Comparison of ENCODE assay signal across 8 cellular contexts in the genomic region with DNA sequence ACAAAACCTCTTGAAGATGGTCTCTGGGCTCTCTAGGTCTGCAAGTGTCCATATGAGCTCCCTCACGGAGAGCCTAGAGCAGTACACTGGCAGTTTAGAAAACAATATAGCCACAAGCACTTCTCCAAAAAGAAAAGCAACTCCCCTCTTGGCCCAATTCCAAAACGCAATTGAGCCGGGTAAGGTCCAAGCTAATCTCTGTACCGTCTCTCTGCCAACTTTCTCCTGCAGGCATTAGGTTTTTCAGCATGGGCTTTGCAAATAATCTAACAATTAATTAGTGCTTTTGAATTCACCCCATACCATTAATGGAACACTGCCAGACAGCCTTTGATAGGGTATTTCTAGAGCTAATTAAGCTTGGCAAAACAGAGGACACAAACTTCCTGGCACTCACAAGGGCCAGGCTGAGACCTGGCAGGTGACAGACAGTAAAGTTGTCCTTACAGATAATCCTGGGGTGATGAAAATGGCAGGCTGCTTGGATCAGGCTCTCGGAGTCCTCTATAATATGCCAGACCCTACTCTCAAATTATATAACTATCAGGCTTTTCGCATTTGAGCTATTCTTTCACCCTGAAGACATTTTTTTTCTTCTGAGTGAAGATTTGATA. TPM values are rescaled to one million over a fixed set of nuclear protein-coding genes. Genes with fewer than 3 reads are reported as not detected.
A peak's percentile ranks its signal among the peaks of the same experiment; 100 is the strongest.
DNase-seq lines count a peak whose midpoint lies in the region; ATAC-seq and TF ChIP-seq lines count a peak whose summit lies in the region.

No MANE protein-coding gene starts in this region.

- H3K9ac ChIP-seq in smooth muscle cell (ENCODE audit: low read depth), result no peak overlapping the region

- H3K27me3 ChIP-seq in Panc1 (ENCODE audit: control insufficient read depth, insufficient read depth, low read length), result no peaks in the 10 kb centered on the region
- H3K27me3 ChIP-seq in smooth muscle cell (ENCODE audit: low read depth), result no peaks in the 10 kb centered on the region

- ATAC-seq in Panc1, result peak; percentile 28; the same call in 1 of the 2 replicates
- no peak for ATAC-seq in HG03432 (IDR thresholded peaks at IDR 0.05; ENCODE audit: unreplicated experiment)
- ATAC-seq in stimulated activated naive B cell treated with anti-CD40 and anti-IgM and Interleukin-4, amounts not matched to agents 10 μg/mL and 1 μg/mL and 100 μg/mL, for 72 hours (replicated peaks), result no peak
- no peak for ATAC-seq in HG03354 (IDR thresholded peaks at IDR 0.05; ENCODE audit: poor library complexity, severe bottlenecking, unreplicated experiment)

- no peaks in the 10 kb centered on the region for H3K27me3 Mint-ChIP-seq in stimulated activated naive B cell treated with anti-CD40 and anti-IgM and Interleukin-4, amounts not matched to agents 10 μg/mL and 1 μg/mL and 100 μg/mL, for 72 hours

- CTCF ChIA-PET in Panc1 (lab: Charles Lee), result no interaction called here

- peaks cover 55% of the 10 kb centered on the region for H3K4me1 ChIP-seq in Panc1 (ENCODE audit: control insufficient read depth, insufficient read depth, low read length)
- peaks cover 27% of the 10 kb centered on the region for H3K4me1 ChIP-seq in smooth muscle cell (ENCODE audit: low read depth)

- no peak overlapping the region for H3K27ac Mint-ChIP-seq in stimulated activated naive B cell treated with anti-CD40 and anti-IgM and Interleukin-4, amounts not matched to agents 10 μg/mL and 1 μg/mL and 100 μg/mL, for 72 hours

- in situ Hi-C loops in Panc1 (cut with HindIII; ENCODE audit: low pct_unique_long_range_greater_than_20kb, low sequenced_read_pairs), result no loop called here

- peak overlapping the region; percentile 55 for H3K4me2 ChIP-seq in smooth muscle cell

- H3K27ac ChIP-seq in Panc1 (ENCODE audit: low read length), result peak overlapping the region; percentile 76
- peak overlapping the region; percentile 39 for H3K27ac ChIP-seq in smooth muscle cell (ENCODE audit: low read depth)

- H3K9me3 ChIP-seq in Panc1 (ENCODE audit: control insufficient read depth, insufficient read depth, low read depth, low read length) (no peaks in the 10 kb centered on the region), smooth muscle cell (replicated peaks; ENCODE audit: low read depth) (no peaks in the 10 kb centered on the region)

- H3F3A ChIP-seq in smooth muscle cell (ENCODE audit: low read depth), result peaks cover 14% of the 10 kb centered on the region

- DNase-seq in Kasumi-1 (lab: John Stamatoyannopoulos, UW) (peak; percentile 18 to 27), Panc1 (ENCODE audit: low read depth, low spot score) (no peak), globus pallidus (ENCODE audit: low spot score) (peak; percentile 22), smooth muscle cell (lab: John Stamatoyannopoulos, UW; ENCODE audit: unreplicated experiment) (no peak), amniotic stem cell (lab: John Stamatoyannopoulos, UW) (no peak)
- DNase-seq in stimulated activated naive B cell treated with anti-CD40 and anti-IgM and Interleukin-4, amounts not matched to agents 10 μg/mL and 1 μg/mL and 100 μg/mL, for 72 hours, result no peak

- TF ChIP-seq CTCF in Panc1 (IDR thresholded peaks at IDR 0.05) (no peak), smooth muscle cell (IDR thresholded peaks at IDR 0.05; ENCODE audit: borderline replicate concordance, insufficient read depth, poor library complexity, severe bottlenecking) (no peak)

- H3K9me3 Mint-ChIP-seq in stimulated activated naive B cell treated with anti-CD40 and anti-IgM and Interleukin-4, amounts not matched to agents 10 μg/mL and 1 μg/mL and 100 μg/mL, for 72 hours, result no peaks in the 10 kb centered on the region

- no TSS peak for BruUV-seq in Panc1 (replicated peaks; lab: Mats Ljungman, UMichigan)

- WGBS in smooth muscle cell (ENCODE audit: low lambda C conversion rate), result 50% methylated on average over 6 of the region's 6 CpGs

- no peak overlapping the region for H3K4me3 Mint-ChIP-seq in stimulated activated naive B cell treated with anti-CD40 and anti-IgM and Interleukin-4, amounts not matched to agents 10 μg/mL and 1 μg/mL and 100 μg/mL, for 72 hours

- POLR2A ChIA-PET in Panc1 (lab: Charles Lee), result interaction anchor here (0.9 kb wide), 1 partner anchor 27 kb away, joined by 3 read pairs; no protein-coding TSS in a partner anchor

- no peak overlapping the region for H2AFZ ChIP-seq in smooth muscle cell (ENCODE audit: low read depth)

- peaks cover 34% of the 10 kb centered on the region for H4K20me1 ChIP-seq in smooth muscle cell (ENCODE audit: low read depth)

- H3K4me3 ChIP-seq in Panc1 (ENCODE audit: low read depth in 2 of 2, low read length in 2 of 2) (no peak overlapping the region), smooth muscle cell (no peak overlapping the region)

- no peaks in the 10 kb centered on the region for H3K4me1 Mint-ChIP-seq in stimulated activated naive B cell treated with anti-CD40 and anti-IgM and Interleukin-4, amounts not matched to agents 10 μg/mL and 1 μg/mL and 100 μg/mL, for 72 hours

- H3K36me3 ChIP-seq in Panc1 (ENCODE audit: control insufficient read depth, insufficient read depth, low read length) (no peaks in the 10 kb centered on the region), smooth muscle cell (ENCODE audit: low read depth) (no peaks in the 10 kb centered on the region)

- H3K79me2 ChIP-seq in smooth muscle cell (ENCODE audit: low read depth), result peaks cover 77% of the 10 kb centered on the region

- intact Hi-C loops in Panc1 (cut with micrococcal nuclease; ENCODE audit: unreplicated experiment), result no loop called here

- no peaks in the 10 kb centered on the region for H3K36me3 Mint-ChIP-seq in stimulated activated naive B cell treated with anti-CD40 and anti-IgM and Interleukin-4, amounts not matched to agents 10 μg/mL and 1 μg/mL and 100 μg/mL, for 72 hours

RNA-seq across cellular contexts. Expression of gene TGFBR3, which starts 39.8 kb away (rescaled TPM):
- total RNA-seq in Panc1 (2021; ENCODE audit: unreplicated experiment) (14.5 TPM), smooth muscle cell (112 TPM in 2 replicates)
- 4.3 TPM for polyA plus RNA-seq in Panc1 (2012; ENCODE audit: insufficient read length)
- polyA plus RNA-seq in smooth muscle cell, result 52.0 and 68.3 TPM in 2 replicates

Comparison
In these comparisons a context has a peak if more than half of its experiments do, and no peak if none do; other contexts are left out.
1. DNase-seq: peak in Kasumi-1 (2 of 2) and globus pallidus (single experiment); none in Panc1 (single experiment), smooth muscle cell (single experiment), amniotic stem cell (single experiment) and stimulated activated naive B cell treated with anti-CD40 and anti-IgM and Interleukin-4, amounts not matched to agents 10 μg/mL and 1 μg/mL and 100 μg/mL, for 72 hours (single experiment).